Comparison of ENCODE assay signal across 1 cellular context in genomic region chr22:41447435-41448188, GRCh38.
TF ChIP-seq lines count a peak whose summit lies in the region.

No MANE protein-coding gene starts in this region.

TF ChIP-seq in K562, 482 proteins besides CTCF, POLR2A, EP300 and RAD21 (continued from another document and continues in another):
- TF ChIP-seq ZNF740 (CRISPR knock-in tag; IDR thresholded peaks at IDR 0.05): no peak
- no peak for TF ChIP-seq ZNF740 (tag; IDR thresholded peaks at IDR 0.05)
- TF ChIP-seq ZNF57 (CRISPR knock-in tag; IDR thresholded peaks at IDR 0.05): no peak
- TF ChIP-seq USF1 (CRISPR knock-in tag; IDR thresholded peaks at IDR 0.05): no peak
- TF ChIP-seq ZBTB7A (IDR thresholded peaks at IDR 0.05; ENCODE audit: borderline replicate concordance, control insufficient read depth, low read depth, low read length): peak; percentile 18; the same call in 1 of the 2 replicates
- TF ChIP-seq NCOA1 (IDR thresholded peaks at IDR 0.05; ENCODE audit: low read depth): no peak
- TF ChIP-seq YY1 (IDR thresholded peaks at IDR 0.05; ENCODE audit: borderline replicate concordance in 1 of 3, control insufficient read depth in 1 of 3, extremely low read depth in 1 of 3, insufficient read depth in 3 of 3, insufficient read length in 1 of 3, insufficient replicate concordance in 2 of 3, low read depth in 1 of 3, low read length in 2 of 3): no peak
- TF ChIP-seq ARID3B (CRISPR knock-in tag; IDR thresholded peaks at IDR 0.05; ENCODE audit: borderline replicate concordance): no peak
- peak; percentile 30 for TF ChIP-seq CHD1 (IDR thresholded peaks at IDR 0.05; ENCODE audit: low read length)
- no peak for TF ChIP-seq NFXL1 (CRISPR knock-in tag; IDR thresholded peaks at IDR 0.05)
- no peak for TF ChIP-seq CBX2 (IDR thresholded peaks at IDR 0.05; ENCODE audit: insufficient read depth, low read length, poor library complexity, severe bottlenecking)
- TF ChIP-seq ZNF436 (CRISPR knock-in tag; IDR thresholded peaks at IDR 0.05): no peak
- 0 out of 2 replicates have a peak, but pooled peaks have one; percentile 30 for TF ChIP-seq HLTF (IDR thresholded peaks at IDR 0.05)
- no peak for TF ChIP-seq ZBTB5 (IDR thresholded peaks at IDR 0.05)
- TF ChIP-seq SAP30 (IDR thresholded peaks at IDR 0.05; ENCODE audit: borderline replicate concordance, insufficient read depth, low read depth, low read length, poor library complexity, severe bottlenecking): no peak
- peak; percentile 57; the same call in 1 of the 2 replicates for TF ChIP-seq NFRKB (IDR thresholded peaks at IDR 0.05; ENCODE audit: low read depth)
- no peak for TF ChIP-seq KLF6 (CRISPR knock-in tag; IDR thresholded peaks at IDR 0.05; ENCODE audit: borderline replicate concordance)
- TF ChIP-seq GTF2B (IDR thresholded peaks at IDR 0.05; ENCODE audit: extremely low read depth, insufficient read length): no peak
- peak; percentile 57 for TF ChIP-seq MEIS2 (IDR thresholded peaks at IDR 0.05; ENCODE audit: partially characterized antibody)
- TF ChIP-seq ETV6 (IDR thresholded peaks at IDR 0.05; ENCODE audit: borderline replicate concordance in 1 of 2, low read depth in 2 of 2, low read length in 1 of 2): no peak
- no peak for TF ChIP-seq ETV6 (CRISPR knock-in tag; IDR thresholded peaks at IDR 0.05; ENCODE audit: borderline replicate concordance)
- no peak for TF ChIP-seq ZNF12 (CRISPR knock-in tag; IDR thresholded peaks at IDR 0.05)
- no peak for TF ChIP-seq ZSCAN29 (IDR thresholded peaks at IDR 0.05)
- no peak for TF ChIP-seq GATA2 (CRISPR knock-in tag; IDR thresholded peaks at IDR 0.05)
- TF ChIP-seq MAFG (tag; conservative IDR thresholded peaks at IDR 0.05): no peak
- TF ChIP-seq ZHX1 (conservative IDR thresholded peaks at IDR 0.05; ENCODE audit: low read length): no peak
- TF ChIP-seq BDP1 (IDR thresholded peaks at IDR 0.05; ENCODE audit: insufficient read depth, insufficient read length): no peak
- peak; percentile 11 for TF ChIP-seq POLR2G (IDR thresholded peaks at IDR 0.05; ENCODE audit: low read depth, low read length)
- TF ChIP-seq MTA3 (IDR thresholded peaks at IDR 0.05; ENCODE audit: borderline replicate concordance): no peak
- TF ChIP-seq ZNF318 (IDR thresholded peaks at IDR 0.05; ENCODE audit: borderline replicate concordance in 1 of 2, low read depth in 1 of 2): no peak
- no peak for TF ChIP-seq SUPT5H (IDR thresholded peaks at IDR 0.05)
- no peak for TF ChIP-seq ZNF140 (CRISPR knock-in tag; IDR thresholded peaks at IDR 0.05)
- TF ChIP-seq KLF16 (IDR thresholded peaks at IDR 0.05): no peak
- TF ChIP-seq GATAD2A (IDR thresholded peaks at IDR 0.05): no peak
- TF ChIP-seq L3MBTL2 (IDR thresholded peaks at IDR 0.05): peak; percentile 52; the same call in 1 of the 2 replicates
- TF ChIP-seq THRAP3 (IDR thresholded peaks at IDR 0.05; ENCODE audit: borderline replicate concordance): no peak
- peak; percentile 64 for TF ChIP-seq MYC (IDR thresholded peaks at IDR 0.05; ENCODE audit: low read depth, low read length)
- no peak for TF ChIP-seq MYC (CRISPR knock-in tag; IDR thresholded peaks at IDR 0.05; ENCODE audit: borderline replicate concordance, low read depth)
- TF ChIP-seq BCLAF1 (IDR thresholded peaks at IDR 0.05; ENCODE audit: borderline replicate concordance in 1 of 2, control insufficient read depth in 1 of 2, low read depth in 2 of 2, low read length in 1 of 2): no peak
- TF ChIP-seq C11orf30 (IDR thresholded peaks at IDR 0.05; ENCODE audit: low read depth): no peak
- TF ChIP-seq JUND (IDR thresholded peaks at IDR 0.05; ENCODE audit: borderline replicate concordance, low read depth, low read length): no peak
- no peak for TF ChIP-seq JUND (tag; IDR thresholded peaks at IDR 0.05; ENCODE audit: borderline replicate concordance, low read depth, low read length)
- TF ChIP-seq ZNF316 (IDR thresholded peaks at IDR 0.05): no peak
- no peak for TF ChIP-seq TCF3 (CRISPR knock-in tag; IDR thresholded peaks at IDR 0.05)
- TF ChIP-seq ZNF444 (CRISPR knock-in tag; IDR thresholded peaks at IDR 0.05): no peak
